Comparison of ENCODE assay signal across 28 cellular contexts in the genomic region with DNA sequence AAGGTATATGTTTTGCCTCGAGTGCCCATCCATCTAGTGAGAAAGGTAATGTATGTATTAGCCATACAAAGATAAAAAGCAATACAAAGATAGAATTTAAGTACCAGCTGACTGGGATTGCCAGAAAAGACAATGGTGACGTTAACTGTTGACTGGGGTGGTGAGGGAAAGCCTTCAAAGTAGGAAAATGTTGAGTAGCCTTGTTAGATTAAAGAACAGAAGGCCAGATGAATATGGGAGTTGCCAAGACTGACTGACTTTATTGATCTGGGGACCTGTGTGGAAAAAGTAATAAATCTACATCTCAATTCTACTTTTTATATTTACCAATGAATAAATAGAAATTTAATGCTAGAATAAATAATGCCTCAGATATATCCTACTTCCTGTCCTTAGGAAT.
"Had no signal": no experiment of that assay in that cellular context is flagged by ENCODE, and none has a peak within 500 bp of the region (broad histone marks: within the 10 kb centered on the region; RNA-seq: fewer than 3 reads in every experiment).

No MANE protein-coding gene starts in this region.

- H3K27ac Mint-ChIP-seq: stimulated activated effector memory CD8-positive, alpha-beta T cell treated with anti-CD3 and anti-CD28 coated beads, Interleukin-12 subunit alpha, Interleukin-12 subunit beta, amount 100 ng/mL, for 72 hours; stimulated activated memory B cell treated with anti-CD40 and anti-IgM and Interleukin-4, amounts not matched to agents 10 μg/mL and 1 μg/mL and 100 μg/mL, for 72 hours; stimulated activated naive B cell treated with anti-CD40 and anti-IgM and Interleukin-4, amounts not matched to agents 10 μg/mL and 1 μg/mL and 100 μg/mL, for 72 hours; stimulated activated naive CD8-positive, alpha-beta T cell treated with anti-CD3 and anti-CD28 coated beads, Interleukin-15, amount 100 ng/mL, for 72 hours; stimulated activated naive CD8-positive, alpha-beta T cell treated with anti-CD3 and anti-CD28 coated beads, Interleukin-15, Interleukin-2, amounts not matched to agents 100 ng/mL and 50 ng/mL, for 24 hours; type B pancreatic cell had no signal

- H3K27ac ChIP-seq: stomach, suprapubic skin, testis, thoracic aorta, thyroid gland, tibial artery, tibial nerve, transverse colon, upper lobe of left lung, upper lobe of right lung, uterus, vagina had no signal

- H3K9me3 ChIP-seq: stomach, suprapubic skin, testis, thoracic aorta, thyroid gland, tibial artery, tibial nerve, transverse colon, upper lobe of left lung, upper lobe of right lung, uterus, vagina had no signal

- H3K4me3 ChIP-seq: stomach, suprapubic skin, testis, thoracic aorta, thyroid gland, tibial artery, tibial nerve, transverse colon, upper lobe of left lung, upper lobe of right lung, uterus, vagina had no signal

- H3K36me3 Mint-ChIP-seq: stimulated activated effector memory CD8-positive, alpha-beta T cell treated with anti-CD3 and anti-CD28 coated beads, Interleukin-12 subunit alpha, Interleukin-12 subunit beta, amount 100 ng/mL, for 72 hours; stimulated activated naive B cell treated with anti-CD40 and anti-IgM and Interleukin-4, amounts not matched to agents 10 μg/mL and 1 μg/mL and 100 μg/mL, for 72 hours; type B pancreatic cell had no signal

- H3K4me1 Mint-ChIP-seq: stimulated activated effector memory CD8-positive, alpha-beta T cell treated with anti-CD3 and anti-CD28 coated beads, Interleukin-12 subunit alpha, Interleukin-12 subunit beta, amount 100 ng/mL, for 72 hours; stimulated activated memory B cell treated with anti-CD40 and anti-IgM and Interleukin-4, amounts not matched to agents 10 μg/mL and 1 μg/mL and 100 μg/mL, for 72 hours; stimulated activated naive B cell treated with anti-CD40 and anti-IgM and Interleukin-4, amounts not matched to agents 10 μg/mL and 1 μg/mL and 100 μg/mL, for 72 hours; stimulated activated naive CD8-positive, alpha-beta T cell treated with anti-CD3 and anti-CD28 coated beads, Interleukin-15, amount 100 ng/mL, for 72 hours had no signal

- H3K27me3 Mint-ChIP-seq: stimulated activated memory B cell treated with anti-CD40 and anti-IgM and Interleukin-4, amounts not matched to agents 10 μg/mL and 1 μg/mL and 100 μg/mL, for 72 hours; stimulated activated naive B cell treated with anti-CD40 and anti-IgM and Interleukin-4, amounts not matched to agents 10 μg/mL and 1 μg/mL and 100 μg/mL, for 72 hours; stimulated activated naive CD8-positive, alpha-beta T cell treated with anti-CD3 and anti-CD28 coated beads, Interleukin-15, amount 100 ng/mL, for 72 hours; stimulated activated naive CD8-positive, alpha-beta T cell treated with anti-CD3 and anti-CD28 coated beads, Interleukin-15, Interleukin-2, amounts not matched to agents 100 ng/mL and 50 ng/mL, for 24 hours; type B pancreatic cell had no signal

- DNase-seq: stimulated activated CD4-positive, alpha-beta T cell treated with anti-CD3 and anti-CD28 coated beads, Interleukin-2, amount 100 ng/mL, for 24 hours; stimulated activated CD4-positive, alpha-beta T cell treated with anti-CD3 and anti-CD28 coated beads, Interleukin-2, amount 100 ng/mL, for 48 hours; stimulated activated CD4-positive, alpha-beta T cell treated with anti-CD3 and anti-CD28 coated beads, Interleukin-4, amount 100 ng/mL, for 1 hour; stimulated activated CD4-positive, alpha-beta T cell treated with anti-CD3 and anti-CD28 coated beads, Interleukin-4, amount 100 ng/mL, for 24 hours; stimulated activated CD4-positive, alpha-beta T cell treated with anti-CD3 and anti-CD28 coated beads, Interleukin-4, amount 100 ng/mL, for 4 hours; stimulated activated CD8-positive, alpha-beta memory T cell treated with anti-CD3 and anti-CD28 coated beads, Interleukin-4, amount 100 ng/mL, for 48 hours; stimulated activated naive B cell treated with anti-CD40 and anti-IgM and Interleukin-4, amounts not matched to agents 10 μg/mL and 1 μg/mL and 100 μg/mL, for 72 hours; stimulated activated naive CD4-positive, alpha-beta T cell; stimulated activated naive CD4-positive, alpha-beta T cell treated with Interleukin-2 at 50 U/mL for 16 hours; stimulated activated naive CD8-positive, alpha-beta T cell treated with anti-CD3 and anti-CD28 coated beads, Interleukin-15, amount 100 ng/mL, for 72 hours; stimulated activated naive CD8-positive, alpha-beta T cell treated with anti-CD3 and anti-CD28 coated beads, Interleukin-15, Interleukin-2, amounts not matched to agents 100 U/mL and 50 U/mL, for 24 hours; stomach; substantia nigra; testis; thyroid gland; tibial artery; transverse colon; upper lobe of left lung; upper lobe of right lung; uterus had no signal

- H3K4me3 Mint-ChIP-seq: stimulated activated effector memory CD8-positive, alpha-beta T cell treated with anti-CD3 and anti-CD28 coated beads, Interleukin-12 subunit alpha, Interleukin-12 subunit beta, amount 100 ng/mL, for 72 hours; stimulated activated memory B cell treated with anti-CD40 and anti-IgM and Interleukin-4, amounts not matched to agents 10 μg/mL and 1 μg/mL and 100 μg/mL, for 72 hours; stimulated activated naive B cell treated with anti-CD40 and anti-IgM and Interleukin-4, amounts not matched to agents 10 μg/mL and 1 μg/mL and 100 μg/mL, for 72 hours; stimulated activated naive CD8-positive, alpha-beta T cell treated with anti-CD3 and anti-CD28 coated beads, Interleukin-15, amount 100 ng/mL, for 72 hours; stimulated activated naive CD8-positive, alpha-beta T cell treated with anti-CD3 and anti-CD28 coated beads, Interleukin-15, Interleukin-2, amounts not matched to agents 100 ng/mL and 50 ng/mL, for 24 hours; type B pancreatic cell had no signal

- H3K9me3 Mint-ChIP-seq: stimulated activated effector memory CD8-positive, alpha-beta T cell treated with anti-CD3 and anti-CD28 coated beads, Interleukin-12 subunit alpha, Interleukin-12 subunit beta, amount 100 ng/mL, for 72 hours; stimulated activated memory B cell treated with anti-CD40 and anti-IgM and Interleukin-4, amounts not matched to agents 10 μg/mL and 1 μg/mL and 100 μg/mL, for 72 hours; type B pancreatic cell had no signal

- ATAC-seq: stimulated activated effector memory CD8-positive, alpha-beta T cell treated with anti-CD3 and anti-CD28 coated beads, Interleukin-12 subunit alpha, Interleukin-12 subunit beta, amount 100 ng/mL, for 72 hours; stimulated activated memory B cell treated with anti-CD40 and anti-IgM and Interleukin-4, amounts not matched to agents 10 μg/mL and 1 μg/mL and 100 μg/mL, for 72 hours; stimulated activated naive B cell treated with anti-CD40 and anti-IgM and Interleukin-4, amounts not matched to agents 10 μg/mL and 1 μg/mL and 100 μg/mL, for 72 hours; stimulated activated naive CD8-positive, alpha-beta T cell treated with anti-CD3 and anti-CD28 coated beads, Interleukin-15, amount 100 ng/mL, for 72 hours; stimulated activated naive CD8-positive, alpha-beta T cell treated with anti-CD3 and anti-CD28 coated beads, Interleukin-15, Interleukin-2, amounts not matched to agents 100 U/mL and 50 U/mL, for 24 hours; upper lobe of right lung had no signal

- H3K27me3 ChIP-seq: stomach, suprapubic skin, testis, thyroid gland, tibial artery, tibial nerve, transverse colon, upper lobe of left lung, upper lobe of right lung, uterus, vagina had no signal

- H3K36me3 ChIP-seq: stomach, suprapubic skin, thoracic aorta, thyroid gland, tibial artery, tibial nerve, transverse colon, upper lobe of left lung, upper lobe of right lung, uterus, vagina had no signal

- H3K4me1 ChIP-seq: stomach, suprapubic skin, testis, tibial artery, tibial nerve, transverse colon, upper lobe of left lung, upper lobe of right lung, uterus, vagina had no signal
